Comparison of ENCODE assay signal across 8 cellular contexts in genomic region chr2:156435392-156435724, GRCh38. TPM values are rescaled to one million over a fixed set of nuclear protein-coding genes. Genes with fewer than 3 reads are reported as not detected.
A peak's percentile ranks its signal among the peaks of the same experiment; 100 is the strongest.
DNase-seq lines count a peak whose midpoint lies in the region; ATAC-seq and FAIRE-seq lines count a peak whose summit lies in the region.

No MANE protein-coding gene starts in this region.

- peak; percentile 52 for DNase-seq in NCI-H2171 (lab: John Stamatoyannopoulos, UW)
- DNase-seq in effector memory CD4-positive, alpha-beta T cell = no peak
- no peak for DNase-seq in naive thymus-derived CD8-positive, alpha-beta T cell
- DNase-seq in KBM-7 = no peak
- no peak for DNase-seq in RCC 7860 (ENCODE audit: low spot score)
- DNase-seq in A172 (ENCODE audit: low spot score) = no peak
- no peak for DNase-seq in activated CD4-positive, alpha-beta T cell treated with anti-CD3 and anti-CD28 coated beads, Interleukin-2, amount 50 U/mL, for 4 hours

- peak overlapping the region; percentile 69 for H3K27ac ChIP-seq in effector memory CD4-positive, alpha-beta T cell (ENCODE audit: insufficient read depth, low read length, poor library complexity, severe bottlenecking)

- peak overlapping the region; percentile 41 to 97 (median 78) for H3K27ac Mint-ChIP-seq in naive thymus-derived CD8-positive, alpha-beta T cell

- peaks cover 17 to 41% (median 32%) of the 10 kb centered on the region in 4 donors for H3K4me1 Mint-ChIP-seq in naive thymus-derived CD8-positive, alpha-beta T cell

- H3K4me3 ChIP-seq in effector memory CD4-positive, alpha-beta T cell (ENCODE audit: insufficient read depth, low read depth, low read length, poor library complexity, severe bottlenecking) = peak overlapping the region; percentile 75

- no peaks in the 10 kb centered on the region for H3K36me3 Mint-ChIP-seq in naive thymus-derived CD8-positive, alpha-beta T cell

- H3K36me3 ChIP-seq in effector memory CD4-positive, alpha-beta T cell (ENCODE audit: control insufficient read depth, insufficient read depth, low read length) = no peaks in the 10 kb centered on the region

- in situ Hi-C loops in KBM-7 (cut with MboI; ENCODE audit: low pct_unique_long_range_greater_than_20kb, low sequenced_read_pairs) = no loop called here

- peaks cover 20% of the 10 kb centered on the region for H3K4me1 ChIP-seq in effector memory CD4-positive, alpha-beta T cell (ENCODE audit: control insufficient read depth, insufficient read depth, low read length, poor library complexity, severe bottlenecking)

- H3K9me3 Mint-ChIP-seq in naive thymus-derived CD8-positive, alpha-beta T cell = no peaks in the 10 kb centered on the region

- H3K9me3 ChIP-seq in effector memory CD4-positive, alpha-beta T cell (ENCODE audit: control insufficient read depth, low read length) = no peaks in the 10 kb centered on the region

- no peaks in the 10 kb centered on the region for H3K27me3 Mint-ChIP-seq in naive thymus-derived CD8-positive, alpha-beta T cell

- POLR2A ChIA-PET in naive thymus-derived CD8-positive, alpha-beta T cell (lab: Charles Lee) = interaction anchor here (0.9 to 3.7 kb wide), 4 partner anchors 34 to 101 kb away, joined by 7 to 32 read pairs (median 18); no protein-coding TSS in a partner anchor

- ATAC-seq in GM21619 (IDR thresholded peaks at IDR 0.05; ENCODE audit: unreplicated experiment) = peak; percentile 0
- peak in 1 of 2 donors; percentile 17 for ATAC-seq in naive thymus-derived CD8-positive, alpha-beta T cell

- H3K27me3 ChIP-seq in effector memory CD4-positive, alpha-beta T cell (replicated peaks; ENCODE audit: control insufficient read depth, insufficient read depth, low read length, poor library complexity, severe bottlenecking) = no peaks in the 10 kb centered on the region

- FAIRE-seq in RCC 7860 (lab: Jason Lieb, UNC) = no peak

- H3K4me3 Mint-ChIP-seq in naive thymus-derived CD8-positive, alpha-beta T cell = peak overlapping the region; percentile 68 to 98 (median 92)

RNA-seq across cellular contexts. Expression of gene GPD2, which starts 0.8 kb away (rescaled TPM):
- total RNA-seq in naive thymus-derived CD8-positive, alpha-beta T cell = 10 to 100 TPM in 1 of 2 experiments, 1 to 10 TPM in 1; 7.3 to 10.2 TPM
- 1 to 10 TPM; 3.0 to 4.0 (median 3.9) TPM for polyA plus RNA-seq in naive thymus-derived CD8-positive, alpha-beta T cell
- 93.5 and 114 TPM in 2 replicates for total RNA-seq in A172 (2014; rRNA removed; shearing (Covaris generic))
